In genomic region chr16:82229800-82230619, GRCh38 we compare ENCODE assay signal across 8 cellular contexts. TPM values are rescaled to one million over a fixed set of nuclear protein-coding genes. Genes with fewer than 3 reads are reported as not detected.
DNase-seq lines count a peak whose midpoint lies in the region; ATAC-seq and TF ChIP-seq lines count a peak whose summit lies in the region.

No MANE protein-coding gene starts in this region.

- H3K36me3 ChIP-seq in neural cell (ENCODE audit: insufficient read depth, low read length), result no peaks in the 10 kb centered on the region
- no peaks in the 10 kb centered on the region for H3K36me3 ChIP-seq in stomach

- no peaks in the 10 kb centered on the region for H3F3A ChIP-seq in neural cell (ENCODE audit: insufficient read depth, low read length, poor library complexity, severe bottlenecking)

- H3K27ac ChIP-seq in neural cell (ENCODE audit: low read length) (no peak overlapping the region), stomach (no peak overlapping the region)

- H3K9me2 ChIP-seq in neural cell (ENCODE audit: insufficient read depth, low read length), result no peaks in the 10 kb centered on the region

- no peak for TF ChIP-seq RAD21 in neural cell (conservative IDR thresholded peaks at IDR 0.05)

- WGBS in stomach, 5 donors, result 34 to 46% (median 38%) methylated on average over 6 of the region's 6 CpGs

- peak; percentile 96 for TF ChIP-seq CTCF in fibroblast of mammary gland (conservative IDR thresholded peaks at IDR 0.05; ENCODE audit: control insufficient read depth, insufficient read depth, low read depth, low read length)
- TF ChIP-seq CTCF in neural cell (IDR thresholded peaks at IDR 0.05; ENCODE audit: poor library complexity, severe bottlenecking), result peak; percentile 38
- peak in 5 of 7 experiments; percentile 81 to 90 (median 88) for TF ChIP-seq CTCF in stomach (IDR thresholded peaks at IDR 0.05)

- no peak overlapping the region for H3K4me3 ChIP-seq in fibroblast of mammary gland (ENCODE audit: control insufficient read depth, low read depth, low read length)
- H3K4me3 ChIP-seq in neural cell (ENCODE audit: low read length), result no peak overlapping the region
- H3K4me3 ChIP-seq in stomach, result no peak overlapping the region

- ATAC-seq in activated T-cell treated with anti-CD3 and anti-CD28 coated beads, Interleukin-2, amount 50 U/mL, for 4 hours, result peak in 1 of 2 donors; percentile 43
- ATAC-seq in GM19455 (IDR thresholded peaks at IDR 0.05; ENCODE audit: unreplicated experiment), result no peak

- H3K4me1 Mint-ChIP-seq in activated T-cell treated with anti-CD3 and anti-CD28 coated beads, Interleukin-2, amount 50 U/mL, for 4 hours (ENCODE audit: low read depth), result no peaks in the 10 kb centered on the region

- H3K79me2 ChIP-seq in neural cell (replicated peaks; ENCODE audit: insufficient read depth, low read length), result no peaks in the 10 kb centered on the region

- H3K27me3 Mint-ChIP-seq in activated T-cell treated with anti-CD3 and anti-CD28 coated beads, Interleukin-2, amount 50 U/mL, for 4 hours (ENCODE audit: low read depth), result peaks cover 6% of the 10 kb centered on the region

- no peak for TF ChIP-seq POLR2A in stomach (IDR thresholded peaks at IDR 0.05)

- no peaks in the 10 kb centered on the region for H3K9me3 Mint-ChIP-seq in activated T-cell treated with anti-CD3 and anti-CD28 coated beads, Interleukin-2, amount 50 U/mL, for 4 hours

- DNase-seq in CMK (ENCODE audit: low read depth), result peak; percentile 30
- DNase-seq in HT1080 (ENCODE audit: low read depth), result peak; percentile 57
- DNase-seq in OCI-M1 (lab: John Stamatoyannopoulos, UW), result peak; percentile 68
- DNase-seq in activated T-cell treated with anti-CD3 and anti-CD28 coated beads, Interleukin-2, amount 50 U/mL, for 4 hours, result peak; percentile 59
- peak; percentile 70 for DNase-seq in fibroblast of mammary gland (ENCODE audit: low read depth)
- peak; percentile 84 for DNase-seq in stomach

- intact Hi-C loops in stomach (cut with DNase I; ENCODE audit: low total_unique reads), result loop anchor here (5.0 to 10.0 kb wide), 2 partner anchors 198 to 295 kb away; no protein-coding TSS in a partner anchor

- no peak overlapping the region for H2AFZ ChIP-seq in neural cell (ENCODE audit: low read depth, low read length)

- no peak overlapping the region for H3K4me3 Mint-ChIP-seq in activated T-cell treated with anti-CD3 and anti-CD28 coated beads, Interleukin-2, amount 50 U/mL, for 4 hours

- H3K4me1 ChIP-seq in stomach, result peaks cover 0 to 5% (median 2%) of the 10 kb centered on the region in 4 donors

- no peaks in the 10 kb centered on the region for H3K36me3 Mint-ChIP-seq in activated T-cell treated with anti-CD3 and anti-CD28 coated beads, Interleukin-2, amount 50 U/mL, for 4 hours (ENCODE audit: insufficient read depth)

- H3K27me3 ChIP-seq in neural cell (ENCODE audit: insufficient read depth, low read depth, low read length), result no peaks in the 10 kb centered on the region
- no peaks in the 10 kb centered on the region for H3K27me3 ChIP-seq in stomach

- H3K9me3 ChIP-seq in neural cell (ENCODE audit: low read length), result no peaks in the 10 kb centered on the region
- no peaks in the 10 kb centered on the region for H3K9me3 ChIP-seq in stomach

- H4K20me1 ChIP-seq in neural cell (ENCODE audit: insufficient read depth), result no peaks in the 10 kb centered on the region

- no peak overlapping the region for H3K9ac ChIP-seq in neural cell (ENCODE audit: low read length)

- TF ChIP-seq EP300 in neural cell (conservative IDR thresholded peaks at IDR 0.05; ENCODE audit: poor library complexity, severe bottlenecking) (no peak), stomach (IDR thresholded peaks at IDR 0.05) (no peak)

- no peak overlapping the region for H3K4me2 ChIP-seq in neural cell (ENCODE audit: low read length)

TF ChIP-seq in neural cell, 6 proteins besides CTCF, POLR2A, EP300 and RAD21:
- TF ChIP-seq SMC3 (conservative IDR thresholded peaks at IDR 0.05; ENCODE audit: poor library complexity), result peak; percentile 21
- no peak for TF ChIP-seq REST (IDR thresholded peaks at IDR 0.05; ENCODE audit: borderline replicate concordance)

RNA-seq across cellular contexts. Expression of gene MPHOSPH6, which starts 60.0 kb away (rescaled TPM):
- 29.7 and 30.8 TPM in 2 replicates for total RNA-seq in HT1080 (2014; rRNA removed; shearing (Covaris generic))
- 41.6 and 44.4 TPM in 2 replicates for polyA plus RNA-seq in HT1080 (2015; cell fraction: cytosol; rRNA removed)
- 31.2 and 43.7 TPM in 2 replicates for polyA plus RNA-seq in HT1080 (2015; cell fraction: nucleus; rRNA removed)
- total RNA-seq in activated T-cell treated with anti-CD3 and anti-CD28 coated beads, Interleukin-2, amount 50 U/mL, for 4 hours, result 10 to 100 TPM; 51.7 to 60.0 (median 59.3) TPM
- polyA plus RNA-seq in neural cell (69.0 and 75.1 TPM in 2 replicates), stomach (10 to 100 TPM; 26.8 to 31.9 (median 30.7) TPM)
- polyA minus RNA-seq in neural cell, result 51.6 and 54.4 TPM in 2 replicates
- total RNA-seq in stomach, result 10 to 100 TPM in 1 of 5 donors, 1 to 10 TPM in 3, not detected in 1; 6.1 to 26.3 (median 9.5) TPM

Comparison
In these comparisons a context has a peak if more than half of its experiments do, and no peak if none do; other contexts are left out.
1. DNase-seq: peak in every context shown above with its lines; median percentile 84 in stomach; 70 in fibroblast of mammary gland; 68 in OCI-M1; 59 in activated T-cell treated with anti-CD3 and anti-CD28 coated beads, Interleukin-2, amount 50 U/mL, for 4 hours; 57 in HT1080; 30 in CMK.
2. CTCF ChIP-seq: peak in every context shown above with its lines; median percentile 96 in fibroblast of mammary gland; 88 in stomach; 38 in neural cell.